Comparison of ENCODE assay signal across 23 cellular contexts in the genomic region with DNA sequence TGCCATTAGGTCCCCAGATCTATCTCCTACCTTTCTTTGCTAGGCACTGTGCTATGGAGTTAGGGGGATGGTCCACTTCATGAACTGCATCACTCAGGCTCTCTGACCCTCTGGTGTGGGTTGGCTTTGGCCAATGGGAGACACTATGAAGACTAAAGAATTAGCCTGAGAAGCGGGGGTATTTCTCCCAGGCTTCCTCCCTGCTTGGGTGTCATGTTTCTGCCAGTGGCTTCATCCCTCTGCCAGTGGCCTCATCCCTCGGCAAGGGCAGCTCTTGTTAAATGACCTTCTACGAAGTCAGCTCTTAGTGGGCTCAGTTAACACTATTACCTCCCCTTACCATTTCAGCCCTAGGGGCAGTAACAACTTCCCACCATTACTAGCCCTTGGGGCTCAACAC.
"Had no signal": no experiment of that assay in that cellular context is flagged by ENCODE, and none has a peak within 500 bp of the region (broad histone marks: within the 10 kb centered on the region; RNA-seq: fewer than 3 reads in every experiment).

No MANE protein-coding gene starts in this region.

- H3K27me3 ChIP-seq: esophagus muscularis mucosa, tibial nerve, uterus had no signal

- H3K36me3 ChIP-seq: esophagus muscularis mucosa, heart right ventricle, spleen, tibial nerve, uterus had no signal

- H3K9me3 ChIP-seq: esophagus muscularis mucosa, heart right ventricle, tibial nerve, uterus had no signal

- H3K27ac Mint-ChIP-seq: activated naive CD4-positive, alpha-beta T cell treated with anti-CD3 and anti-CD28 coated beads for 36 hours; activated naive CD8-positive, alpha-beta T cell treated with anti-CD3 and anti-CD28 coated beads for 36 hours; activated T-helper 1 cell treated with anti-CD3 and anti-CD28 coated beads, Interleukin-12 subunit alpha, Interleukin-12 subunit beta, Interleukin-2, Interleukin-4 antibody, amounts not matched to agents 30 ng/mL and 10 ng/mL and 1 ng/mL, durations not matched to agents 14 hours and 24 hours and 36 hours; naive thymus-derived CD8-positive, alpha-beta T cell had no signal

- H3K4me1 ChIP-seq: uterus had no signal

- H3K9me3 Mint-ChIP-seq: activated naive CD8-positive, alpha-beta T cell treated with anti-CD3 and anti-CD28 coated beads for 36 hours; activated T-helper 1 cell treated with anti-CD3 and anti-CD28 coated beads, Interleukin-12 subunit alpha, Interleukin-12 subunit beta, Interleukin-2, Interleukin-4 antibody, amounts not matched to agents 30 ng/mL and 10 ng/mL and 1 ng/mL, durations not matched to agents 14 hours and 24 hours and 36 hours; neural crest cell had no signal

- H3K36me3 Mint-ChIP-seq: activated naive CD8-positive, alpha-beta T cell treated with anti-CD3 and anti-CD28 coated beads for 36 hours had no signal

- ATAC-seq: heart right ventricle; naive thymus-derived CD8-positive, alpha-beta T cell; right cardiac atrium had no signal

- H3K27me3 Mint-ChIP-seq: central memory CD8-positive, alpha-beta T cell had no signal

- H3K4me3 Mint-ChIP-seq: activated naive CD4-positive, alpha-beta T cell treated with anti-CD3 and anti-CD28 coated beads for 36 hours; activated naive CD8-positive, alpha-beta T cell treated with anti-CD3 and anti-CD28 coated beads for 36 hours; activated T-helper 1 cell treated with anti-CD3 and anti-CD28 coated beads, Interleukin-12 subunit alpha, Interleukin-12 subunit beta, Interleukin-2, Interleukin-4 antibody, amounts not matched to agents 30 ng/mL and 10 ng/mL and 1 ng/mL, durations not matched to agents 14 hours and 24 hours and 36 hours; central memory CD8-positive, alpha-beta T cell; naive thymus-derived CD8-positive, alpha-beta T cell; neural crest cell had no signal

- H3K4me3 ChIP-seq: esophagus muscularis mucosa, heart right ventricle, spleen, tibial nerve, uterus had no signal

- H3K27ac ChIP-seq: esophagus muscularis mucosa, spleen, uterus had no signal

- DNase-seq: activated CD4-positive, alpha-beta T cell treated with anti-CD3 and anti-CD28 coated beads for 4 hours; activated CD4-positive, alpha-beta T cell treated with anti-CD3 and anti-CD28 coated beads, Interleukin-2, amount 50 U/mL, for 4 hours; activated effector memory CD4-positive, alpha-beta T cell treated with anti-CD3 and anti-CD28 coated beads, Interleukin-2, amount 50 U/mL, for 16 hours; activated naive CD4-positive, alpha-beta T cell treated with anti-CD3 and anti-CD28 coated beads for 36 hours; activated naive CD8-positive, alpha-beta T cell treated with anti-CD3 and anti-CD28 coated beads for 36 hours; dermis blood vessel endothelial cell; effector CD4-positive, alpha-beta T cell; heart right ventricle; kidney; naive thymus-derived CD8-positive, alpha-beta T cell; occipital lobe; posterior cingulate gyrus; right cardiac atrium; spleen; stimulated activated CD4-positive, alpha-beta T cell treated with anti-CD3 and anti-CD28 coated beads, Interleukin-2, amount 100 ng/mL, for 48 hours; stimulated activated naive CD4-positive, alpha-beta T cell treated with Interleukin-2 at 50 U/mL for 16 hours; T-helper 1 cell; uterus had no signal

- H3K4me1 Mint-ChIP-seq: activated naive CD8-positive, alpha-beta T cell treated with anti-CD3 and anti-CD28 coated beads for 36 hours; central memory CD8-positive, alpha-beta T cell; naive thymus-derived CD8-positive, alpha-beta T cell had no signal
